ENCODE assay signal across 12 cellular contexts in the genomic region with DNA sequence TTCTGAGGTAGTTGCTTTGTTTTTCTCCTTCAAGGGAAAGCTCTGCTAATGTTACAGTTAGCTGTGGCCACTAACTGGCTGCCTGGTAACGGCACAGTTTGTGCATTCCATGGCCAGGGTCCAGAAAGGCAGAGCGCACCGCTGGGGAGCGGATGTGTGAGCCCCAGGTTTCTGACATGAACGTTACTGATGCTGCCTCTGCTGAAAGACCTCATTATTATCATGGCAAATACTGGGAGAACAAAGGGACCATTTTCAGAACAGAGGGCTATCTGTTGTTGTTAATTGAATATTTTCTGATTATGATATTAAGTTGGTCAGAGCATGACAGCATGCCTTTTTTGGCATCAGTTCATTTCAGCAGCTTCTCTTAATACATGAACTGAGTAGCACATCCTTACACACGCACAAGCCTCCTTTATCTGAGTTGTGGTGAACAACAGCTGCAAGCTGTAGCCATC.
DNase-seq lines count a peak whose midpoint lies in the region; ATAC-seq and FAIRE-seq lines count a peak whose summit lies in the region.
"Had no signal": no experiment of that assay in that cellular context is flagged by ENCODE, and none has a peak within 500 bp of the region (broad histone marks: within the 10 kb centered on the region; RNA-seq: fewer than 3 reads in every experiment).

No MANE protein-coding gene starts in this region.

- H3K9me3 Mint-ChIP-seq in activated naive CD8-positive, alpha-beta T cell treated with anti-CD3 and anti-CD28 coated beads for 36 hours: no peaks in the 10 kb centered on the region

- no peak overlapping the region for H3K4me3 Mint-ChIP-seq in activated naive CD8-positive, alpha-beta T cell treated with anti-CD3 and anti-CD28 coated beads for 36 hours

- no peak for FAIRE-seq in urothelium cell line (lab: Jason Lieb, UNC)
- FAIRE-seq: endothelial cell of umbilical vein had no signal

- H3K27ac Mint-ChIP-seq in activated naive CD8-positive, alpha-beta T cell treated with anti-CD3 and anti-CD28 coated beads for 36 hours: no peak overlapping the region

- peaks cover 8% of the 10 kb centered on the region for H3K27me3 Mint-ChIP-seq in activated naive CD8-positive, alpha-beta T cell treated with anti-CD3 and anti-CD28 coated beads for 36 hours

- ATAC-seq in Right ventricle myocardium inferior (peak; percentile 83), HG03342 (IDR thresholded peaks at IDR 0.05; ENCODE audit: unreplicated experiment) (no peak)

- DNase-seq in Right ventricle myocardium inferior (ENCODE audit: missing footprints) (peak; percentile 59), cardiac septum (ENCODE audit: low spot score) (no peak), amniotic epithelial cell (ENCODE audit: low read depth) (peak; percentile 48), inferior parietal cortex (ENCODE audit: extremely low spot score) (peak; percentile 34), urothelium cell line (ENCODE audit: low spot score) (peak; percentile 25), ecto neural progenitor cell (ENCODE audit: low spot score) (no peak)
- DNase-seq in activated naive CD8-positive, alpha-beta T cell treated with anti-CD3 and anti-CD28 coated beads for 36 hours: no peak
- DNase-seq: activated gamma-delta T cell; stimulated activated CD4-positive, alpha-beta T cell treated with anti-CD3 and anti-CD28 coated beads, Interleukin-2, amount 100 ng/mL, for 48 hours; tibial artery had no signal

- intact Hi-C loops in Right ventricle myocardium inferior (cut with DNase I): no loop called here
- intact Hi-C loops in cardiac septum (cut with DNase I): no loop called here

- H3K4me1 Mint-ChIP-seq in activated naive CD8-positive, alpha-beta T cell treated with anti-CD3 and anti-CD28 coated beads for 36 hours: no peaks in the 10 kb centered on the region

- no peaks in the 10 kb centered on the region for H3K36me3 Mint-ChIP-seq in activated naive CD8-positive, alpha-beta T cell treated with anti-CD3 and anti-CD28 coated beads for 36 hours

Comparison
In these comparisons a context has a peak if more than half of its experiments do, and no peak if none do; other contexts are left out.
1. DNase-seq: peak in Right ventricle myocardium inferior (single experiment), amniotic epithelial cell (single experiment), inferior parietal cortex (single experiment) and urothelium cell line (single experiment); none in cardiac septum (single experiment), activated naive CD8-positive, alpha-beta T cell treated with anti-CD3 and anti-CD28 coated beads for 36 hours (single experiment) and ecto neural progenitor cell (single experiment).